In the genomic region with DNA sequence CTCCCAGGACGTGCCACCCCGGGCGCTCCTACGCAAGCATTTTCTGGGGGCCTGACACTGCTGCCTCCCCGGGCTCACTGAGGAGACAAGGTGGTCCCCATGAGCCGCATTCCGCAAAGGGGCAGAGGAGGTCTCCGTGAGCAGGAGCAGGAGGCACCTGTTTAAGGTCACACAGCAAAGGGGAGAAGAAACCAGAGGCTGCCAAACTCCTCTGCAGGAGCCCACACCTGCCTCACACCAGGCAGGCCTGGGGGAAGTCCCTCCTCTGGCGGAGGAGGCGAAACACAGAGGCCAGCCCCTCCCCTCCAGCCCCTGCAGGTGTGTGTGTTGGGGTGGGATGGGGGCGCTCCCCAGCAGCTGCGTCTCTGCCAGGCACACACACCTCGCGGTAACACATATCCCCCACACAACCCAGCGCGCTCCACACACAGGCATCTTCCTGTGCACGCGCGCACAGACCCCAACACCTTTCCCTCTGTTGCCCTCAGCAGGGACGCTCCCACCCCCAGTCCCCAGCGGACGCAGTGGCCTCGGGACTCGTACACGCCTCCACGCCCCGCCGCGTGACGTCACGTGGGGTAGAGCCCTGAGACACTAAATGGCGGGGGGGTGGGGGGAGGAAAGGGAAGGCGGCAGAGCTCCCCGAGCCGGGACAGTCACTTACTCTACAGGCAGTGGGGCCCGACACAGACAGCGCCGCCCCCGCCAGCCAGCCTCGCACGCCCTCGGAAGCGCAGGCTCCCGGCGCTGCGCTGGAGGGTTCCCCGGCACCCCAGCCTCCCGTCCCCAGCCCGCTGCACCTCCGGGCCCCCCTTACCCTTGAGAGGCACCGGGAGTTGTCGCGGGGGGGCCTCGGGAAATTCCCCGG, we compare ENCODE assay signal across 1 cellular context.
TF ChIP-seq lines count a peak whose summit lies in the region.

No MANE protein-coding gene starts in this region.

TF ChIP-seq in GM12878, 131 proteins besides CTCF, POLR2A, EP300 and RAD21 (continues in another document):
- TF ChIP-seq ZNF217 (IDR thresholded peaks at IDR 0.05) = peak; percentile 73; the same call in 1 of the 2 replicates
- TF ChIP-seq IKZF1 (conservative IDR thresholded peaks at IDR 0.05) = peak; percentile 94
- TF ChIP-seq BMI1 (IDR thresholded peaks at IDR 0.05; ENCODE audit: borderline replicate concordance) = no peak
- TF ChIP-seq IKZF2 (IDR thresholded peaks at IDR 0.05) = peak; percentile 94 to 96
- peak; percentile 94 for TF ChIP-seq DPF2 (IDR thresholded peaks at IDR 0.05)
- TF ChIP-seq, protein P1, sequence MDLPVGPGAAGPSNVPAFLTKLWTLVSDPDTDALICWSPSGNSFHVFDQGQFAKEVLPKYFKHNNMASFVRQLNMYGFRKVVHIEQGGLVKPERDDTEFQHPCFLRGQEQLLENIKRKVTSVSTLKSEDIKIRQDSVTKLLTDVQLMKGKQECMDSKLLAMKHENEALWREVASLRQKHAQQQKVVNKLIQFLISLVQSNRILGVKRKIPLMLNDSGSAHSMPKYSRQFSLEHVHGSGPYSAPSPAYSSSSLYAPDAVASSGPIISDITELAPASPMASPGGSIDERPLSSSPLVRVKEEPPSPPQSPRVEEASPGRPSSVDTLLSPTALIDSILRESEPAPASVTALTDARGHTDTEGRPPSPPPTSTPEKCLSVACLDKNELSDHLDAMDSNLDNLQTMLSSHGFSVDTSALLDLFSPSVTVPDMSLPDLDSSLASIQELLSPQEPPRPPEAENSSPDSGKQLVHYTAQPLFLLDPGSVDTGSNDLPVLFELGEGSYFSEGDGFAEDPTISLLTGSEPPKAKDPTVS (IDR thresholded peaks at IDR 0.05; ENCODE audit: low read depth, low read length) = no peak
- TF ChIP-seq TCF12 (IDR thresholded peaks at IDR 0.05; ENCODE audit: low read depth, low read length) = peak; percentile 97
- no peak for TF ChIP-seq ETV6 (conservative IDR thresholded peaks at IDR 0.05 in 1 of 2, IDR thresholded peaks at IDR 0.05 in 1 of 2; ENCODE audit: borderline replicate concordance in 1 of 2, low read depth in 1 of 2)
- peak; percentile 74 for TF ChIP-seq RAD51 (IDR thresholded peaks at IDR 0.05)
- peak; percentile 66 for TF ChIP-seq FOXK2 (IDR thresholded peaks at IDR 0.05)
- TF ChIP-seq IRF4 (IDR thresholded peaks at IDR 0.05; ENCODE audit: low read depth, low read length) = no peak
- peak; percentile 58; the same call in 1 of the 2 replicates for TF ChIP-seq JUND (IDR thresholded peaks at IDR 0.05; ENCODE audit: low read depth, low read length)
- peak; percentile 66; the same call in 1 of the 2 replicates for TF ChIP-seq LARP7 (IDR thresholded peaks at IDR 0.05)
- TF ChIP-seq BHLHE40 (IDR thresholded peaks at IDR 0.05; ENCODE audit: borderline replicate concordance in 1 of 2, low read depth in 2 of 2, low read length in 1 of 2) = peak; percentile 89 to 96
- peak; percentile 76; the same call in 1 of the 2 replicates for TF ChIP-seq POLR2AphosphoS2 (IDR thresholded peaks at IDR 0.05; ENCODE audit: low read depth, low read length)
- TF ChIP-seq RFX5 (IDR thresholded peaks at IDR 0.05; ENCODE audit: low read depth, low read length) = no peak; the same call in 1 of the 2 replicates
- peak; percentile 23; the same call in 1 of the 2 replicates for TF ChIP-seq ZBED1 (IDR thresholded peaks at IDR 0.05; ENCODE audit: borderline replicate concordance)
- peak; percentile 84; the same call in 1 of the 2 replicates for TF ChIP-seq SIN3A (IDR thresholded peaks at IDR 0.05; ENCODE audit: low read depth, low read length)
- peak; percentile 90 for TF ChIP-seq RELB (IDR thresholded peaks at IDR 0.05; ENCODE audit: low read depth)
- TF ChIP-seq HDGF (IDR thresholded peaks at IDR 0.05) = peak; percentile 99
- TF ChIP-seq RELA (IDR thresholded peaks at IDR 0.05; ENCODE audit: borderline replicate concordance, partially characterized antibody) = peak; percentile 66
- TF ChIP-seq SP1 (IDR thresholded peaks at IDR 0.05; ENCODE audit: low read depth, low read length) = peak; percentile 11
- TF ChIP-seq SIX5 (IDR thresholded peaks at IDR 0.05; ENCODE audit: low read depth, low read length, severe bottlenecking) = no peak
- TF ChIP-seq CHD2 (IDR thresholded peaks at IDR 0.05; ENCODE audit: borderline replicate concordance, low read depth, low read length) = peak; percentile 90
- TF ChIP-seq TBL1XR1 (IDR thresholded peaks at IDR 0.05; ENCODE audit: low read depth, low read length) = 0 out of 2 replicates have a peak, but pooled peaks have one; percentile 61
- peak; percentile 90 for TF ChIP-seq MTA2 (IDR thresholded peaks at IDR 0.05; ENCODE audit: low read depth)
- no peak for TF ChIP-seq MAX (IDR thresholded peaks at IDR 0.05; ENCODE audit: low read depth, low read length)
- TF ChIP-seq CBX5 (IDR thresholded peaks at IDR 0.05; ENCODE audit: low read depth) = no peak
- peak; percentile 44; the same call in 1 of the 2 replicates for TF ChIP-seq CBFB (IDR thresholded peaks at IDR 0.05; ENCODE audit: low read depth)
- TF ChIP-seq MYC (IDR thresholded peaks at IDR 0.05; ENCODE audit: insufficient read depth, insufficient read length, insufficient replicate concordance, low read length, severe bottlenecking) = peak; percentile 42
- peak; percentile 18 for TF ChIP-seq E4F1 (IDR thresholded peaks at IDR 0.05; ENCODE audit: borderline replicate concordance, partially characterized antibody)
- 0 out of 2 replicates have a peak, but pooled peaks have one; percentile 4 for TF ChIP-seq HCFC1 (IDR thresholded peaks at IDR 0.05; ENCODE audit: low read length)
- TF ChIP-seq, protein P2, sequence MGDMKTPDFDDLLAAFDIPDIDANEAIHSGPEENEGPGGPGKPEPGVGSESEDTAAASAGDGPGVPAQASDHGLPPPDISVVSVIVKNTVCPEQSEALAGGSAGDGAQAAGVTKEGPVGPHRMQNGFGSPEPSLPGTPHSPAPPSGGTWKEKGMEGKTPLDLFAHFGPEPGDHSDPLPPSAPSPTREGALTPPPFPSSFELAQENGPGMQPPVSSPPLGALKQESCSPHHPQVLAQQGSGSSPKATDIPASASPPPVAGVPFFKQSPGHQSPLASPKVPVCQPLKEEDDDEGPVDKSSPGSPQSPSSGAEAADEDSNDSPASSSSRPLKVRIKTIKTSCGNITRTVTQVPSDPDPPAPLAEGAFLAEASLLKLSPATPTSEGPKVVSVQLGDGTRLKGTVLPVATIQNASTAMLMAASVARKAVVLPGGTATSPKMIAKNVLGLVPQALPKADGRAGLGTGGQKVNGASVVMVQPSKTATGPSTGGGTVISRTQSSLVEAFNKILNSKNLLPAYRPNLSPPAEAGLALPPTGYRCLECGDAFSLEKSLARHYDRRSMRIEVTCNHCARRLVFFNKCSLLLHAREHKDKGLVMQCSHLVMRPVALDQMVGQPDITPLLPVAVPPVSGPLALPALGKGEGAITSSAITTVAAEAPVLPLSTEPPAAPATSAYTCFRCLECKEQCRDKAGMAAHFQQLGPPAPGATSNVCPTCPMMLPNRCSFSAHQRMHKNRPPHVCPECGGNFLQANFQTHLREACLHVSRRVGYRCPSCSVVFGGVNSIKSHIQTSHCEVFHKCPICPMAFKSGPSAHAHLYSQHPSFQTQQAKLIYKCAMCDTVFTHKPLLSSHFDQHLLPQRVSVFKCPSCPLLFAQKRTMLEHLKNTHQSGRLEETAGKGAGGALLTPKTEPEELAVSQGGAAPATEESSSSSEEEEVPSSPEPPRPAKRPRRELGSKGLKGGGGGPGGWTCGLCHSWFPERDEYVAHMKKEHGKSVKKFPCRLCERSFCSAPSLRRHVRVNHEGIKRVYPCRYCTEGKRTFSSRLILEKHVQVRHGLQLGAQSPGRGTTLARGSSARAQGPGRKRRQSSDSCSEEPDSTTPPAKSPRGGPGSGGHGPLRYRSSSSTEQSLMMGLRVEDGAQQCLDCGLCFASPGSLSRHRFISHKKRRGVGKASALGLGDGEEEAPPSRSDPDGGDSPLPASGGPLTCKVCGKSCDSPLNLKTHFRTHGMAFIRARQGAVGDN (IDR thresholded peaks at IDR 0.05) = peak; percentile 63
- TF ChIP-seq ELK1 (IDR thresholded peaks at IDR 0.05; ENCODE audit: low read depth, low read length) = no peak
- no peak for TF ChIP-seq SREBF1 (IDR thresholded peaks at IDR 0.05; ENCODE audit: low read length)
- TF ChIP-seq, protein P3, sequence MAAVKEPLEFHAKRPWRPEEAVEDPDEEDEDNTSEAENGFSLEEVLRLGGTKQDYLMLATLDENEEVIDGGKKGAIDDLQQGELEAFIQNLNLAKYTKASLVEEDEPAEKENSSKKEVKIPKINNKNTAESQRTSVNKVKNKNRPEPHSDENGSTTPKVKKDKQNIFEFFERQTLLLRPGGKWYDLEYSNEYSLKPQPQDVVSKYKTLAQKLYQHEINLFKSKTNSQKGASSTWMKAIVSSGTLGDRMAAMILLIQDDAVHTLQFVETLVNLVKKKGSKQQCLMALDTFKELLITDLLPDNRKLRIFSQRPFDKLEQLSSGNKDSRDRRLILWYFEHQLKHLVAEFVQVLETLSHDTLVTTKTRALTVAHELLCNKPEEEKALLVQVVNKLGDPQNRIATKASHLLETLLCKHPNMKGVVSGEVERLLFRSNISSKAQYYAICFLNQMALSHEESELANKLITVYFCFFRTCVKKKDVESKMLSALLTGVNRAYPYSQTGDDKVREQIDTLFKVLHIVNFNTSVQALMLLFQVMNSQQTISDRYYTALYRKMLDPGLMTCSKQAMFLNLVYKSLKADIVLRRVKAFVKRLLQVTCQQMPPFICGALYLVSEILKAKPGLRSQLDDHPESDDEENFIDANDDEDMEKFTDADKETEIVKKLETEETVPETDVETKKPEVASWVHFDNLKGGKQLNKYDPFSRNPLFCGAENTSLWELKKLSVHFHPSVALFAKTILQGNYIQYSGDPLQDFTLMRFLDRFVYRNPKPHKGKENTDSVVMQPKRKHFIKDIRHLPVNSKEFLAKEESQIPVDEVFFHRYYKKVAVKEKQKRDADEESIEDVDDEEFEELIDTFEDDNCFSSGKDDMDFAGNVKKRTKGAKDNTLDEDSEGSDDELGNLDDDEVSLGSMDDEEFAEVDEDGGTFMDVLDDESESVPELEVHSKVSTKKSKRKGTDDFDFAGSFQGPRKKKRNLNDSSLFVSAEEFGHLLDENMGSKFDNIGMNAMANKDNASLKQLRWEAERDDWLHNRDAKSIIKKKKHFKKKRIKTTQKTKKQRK (IDR thresholded peaks at IDR 0.05; ENCODE audit: low read depth, low read length) = no peak
- TF ChIP-seq ZSCAN29 (IDR thresholded peaks at IDR 0.05) = peak; percentile 32; the same call in 1 of the 2 replicates
- TF ChIP-seq SUPT20H (IDR thresholded peaks at IDR 0.05; ENCODE audit: borderline replicate concordance, control insufficient read depth, low read depth, low read length) = no peak
- TF ChIP-seq BACH1 (IDR thresholded peaks at IDR 0.05; ENCODE audit: borderline replicate concordance) = peak; percentile 94
- peak; percentile 84 for TF ChIP-seq MEF2B (IDR thresholded peaks at IDR 0.05; ENCODE audit: partially characterized antibody, poor library complexity, severe bottlenecking)
- no peak for TF ChIP-seq CREB1 (IDR thresholded peaks at IDR 0.05; ENCODE audit: low read depth)
- peak; percentile 54; the same call in 1 of the 2 replicates for TF ChIP-seq RB1 (IDR thresholded peaks at IDR 0.05; ENCODE audit: borderline replicate concordance)
